ENCODE assay signal across 8 cellular contexts in the genomic region with DNA sequence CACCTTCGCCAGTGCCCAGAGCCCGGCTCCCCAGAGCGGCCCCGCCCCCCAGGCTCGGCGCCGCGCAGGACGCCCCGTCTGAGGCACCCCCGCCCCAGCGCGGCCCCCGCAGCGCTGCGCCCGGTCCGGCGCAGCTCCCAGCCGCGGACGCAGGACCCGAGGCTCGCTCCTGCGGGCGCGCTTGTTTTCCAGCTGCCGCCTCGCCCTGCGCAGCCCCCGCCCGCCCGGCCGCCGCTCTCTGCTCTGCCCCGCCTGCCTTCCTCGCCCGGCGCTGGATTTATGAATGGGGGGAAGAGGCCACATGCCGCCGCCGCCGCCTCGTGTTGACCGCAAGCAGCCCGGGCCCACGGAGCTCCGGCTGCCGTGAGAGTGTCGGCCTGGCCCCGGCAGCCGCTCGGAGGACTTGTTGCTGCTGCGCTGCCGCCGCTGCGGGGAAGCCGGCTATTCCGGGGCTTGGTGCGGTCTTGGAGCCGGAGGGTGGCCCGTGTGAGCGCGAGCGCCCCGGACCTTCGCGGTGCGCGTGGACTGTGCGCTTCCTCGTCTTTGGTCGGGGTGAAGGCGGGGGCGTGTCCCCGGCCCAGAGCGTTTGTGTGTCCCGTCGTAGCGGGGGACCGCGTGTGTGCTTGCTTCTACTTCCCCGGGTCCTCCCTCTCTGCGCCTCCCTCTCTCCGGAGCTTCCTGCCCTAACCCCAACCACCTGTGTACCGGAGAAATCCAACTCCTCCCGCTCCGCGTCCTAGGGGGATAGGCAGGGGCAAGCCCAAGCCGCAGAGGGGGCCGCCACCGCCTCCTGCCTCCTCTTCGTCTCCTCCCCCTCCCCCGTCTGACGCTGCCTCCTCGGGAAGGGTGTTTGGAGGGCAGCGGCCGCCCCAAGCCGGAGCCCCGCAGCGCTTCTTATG. TPM values are rescaled to one million over a fixed set of nuclear protein-coding genes. Genes with fewer than 3 reads are reported as not detected.
DNase-seq lines count a peak whose midpoint lies in the region; ATAC-seq and TF ChIP-seq lines count a peak whose summit lies in the region.

No MANE protein-coding gene starts in this region.

- intact Hi-C loops in ascending aorta (cut with DNase I) = loop anchor here (1.0 to 2.0 kb wide), 3 partner anchors 127 to 196 kb away; partner anchors contain the start of genes LAMTOR5 and SLC16A4

- peak overlapping the region; percentile 89 to 95 (median 92) for H3K4me3 Mint-ChIP-seq in CD4-positive, CD25-positive, alpha-beta regulatory T cell
- peak overlapping the region; percentile 79 to 90 (median 86) for H3K4me3 Mint-ChIP-seq in T-cell

- no peaks in the 10 kb centered on the region for H3K9me3 Mint-ChIP-seq in CD4-positive, CD25-positive, alpha-beta regulatory T cell
- no peaks in the 10 kb centered on the region for H3K9me3 Mint-ChIP-seq in T-cell

- H3K4me1 ChIP-seq in CD4-positive, CD25-positive, alpha-beta regulatory T cell (ENCODE audit: control insufficient read depth, insufficient read depth, low read length, poor library complexity, severe bottlenecking) = peaks cover 37% of the 10 kb centered on the region
- H3K4me1 ChIP-seq in ascending aorta = peaks cover 3 to 21% of the 10 kb centered on the region in 2 donors

- CTCF ChIA-PET in T-cell (lab: Charles Lee) = interaction anchor here in 1 of 2 donors (1.8 to 10.0 kb wide), 2 partner anchors 8 to 105 kb away, joined by 7 to 181 read pairs; no protein-coding TSS in a partner anchor

- TF ChIP-seq CTCF in GM20000 (IDR thresholded peaks at IDR 0.05; ENCODE audit: extremely low read depth, missing control alignments) (no peak), ascending aorta (IDR thresholded peaks at IDR 0.05) (peak in 1 of 3 experiments; percentile 10)

- POLR2A ChIA-PET in T-cell (lab: Charles Lee) = interaction anchor here in 1 of 2 donors (1.0 kb wide), 1 partner anchor 128 kb away, joined by 3 read pairs; the partner anchor contains the start of gene RBM15

- peak overlapping the region; percentile 85 for H3K27ac ChIP-seq in CD4-positive, CD25-positive, alpha-beta regulatory T cell (ENCODE audit: insufficient read depth, low read length, poor library complexity, severe bottlenecking)
- H3K27ac ChIP-seq in ascending aorta = peak overlapping the region; percentile 89 to 95
- peak overlapping the region; percentile 48 to 92 (median 77) for H3K27ac ChIP-seq in skin epidermis

- H3K36me3 ChIP-seq in CD4-positive, CD25-positive, alpha-beta regulatory T cell (ENCODE audit: control insufficient read depth, insufficient read depth, low read length) = no peaks in the 10 kb centered on the region
- no peaks in the 10 kb centered on the region for H3K36me3 ChIP-seq in ascending aorta

- no peaks in the 10 kb centered on the region for H3K36me3 Mint-ChIP-seq in CD4-positive, CD25-positive, alpha-beta regulatory T cell
- H3K36me3 Mint-ChIP-seq in T-cell = no peaks in the 10 kb centered on the region

- no peaks in the 10 kb centered on the region for H3K27me3 Mint-ChIP-seq in CD4-positive, CD25-positive, alpha-beta regulatory T cell
- no peaks in the 10 kb centered on the region for H3K27me3 Mint-ChIP-seq in T-cell

- H3K27ac Mint-ChIP-seq in CD4-positive, CD25-positive, alpha-beta regulatory T cell = peak overlapping the region; percentile 52 to 94 (median 83)
- peak overlapping the region; percentile 73 to 78 for H3K27ac Mint-ChIP-seq in T-cell

- no peak overlapping the region for H3K4me3 ChIP-seq in CD4-positive, CD25-positive, alpha-beta regulatory T cell (ENCODE audit: low read depth, low read length)
- H3K4me3 ChIP-seq in Jurkat, Clone E6-1 (ENCODE audit: low read length) = peak overlapping the region; percentile 64
- H3K4me3 ChIP-seq in ascending aorta (peak overlapping the region; percentile 89 to 96), iPS-11a (ENCODE audit: low read depth, low read length) (peak overlapping the region; percentile 36), skin epidermis (peak overlapping the region; percentile 60 to 90 (median 68))

- no peaks in the 10 kb centered on the region for H3K27me3 ChIP-seq in CD4-positive, CD25-positive, alpha-beta regulatory T cell (ENCODE audit: control insufficient read depth, insufficient read depth, low read length)
- H3K27me3 ChIP-seq in ascending aorta = no peaks in the 10 kb centered on the region

- H3K9me3 ChIP-seq in CD4-positive, CD25-positive, alpha-beta regulatory T cell (ENCODE audit: control insufficient read depth in 2 of 2, low read length in 2 of 2) = no peaks in the 10 kb centered on the region
- no peaks in the 10 kb centered on the region for H3K9me3 ChIP-seq in ascending aorta

- DNase-seq in CD4-positive, CD25-positive, alpha-beta regulatory T cell = peak; percentile 59 to 71 (median 64)
- DNase-seq in GM20000 (ENCODE audit: low spot score) (peak; percentile 68), T-cell (peak; percentile 10 to 61 (median 36)), ascending aorta (ENCODE audit: low spot score in 2 of 2) (peak in 1 of 2 donors; percentile 84), T1000 (lab: John Stamatoyannopoulos, UW) (no peak)
- peak; percentile 46 for DNase-seq in Jurkat, Clone E6-1 (ENCODE audit: low read depth, low spot score)

- ATAC-seq in CD4-positive, CD25-positive, alpha-beta regulatory T cell (ENCODE audit: low read depth in 2 of 2) = peak in 1 of 2 donors; percentile 5
- peak; percentile 8 to 22 (median 18) for ATAC-seq in T-cell (replicated peaks in 1 of 4)

- H3K4me1 Mint-ChIP-seq in CD4-positive, CD25-positive, alpha-beta regulatory T cell = peaks cover 0 to 66% (median 26%) of the 10 kb centered on the region in 4 donors
- peaks cover 58 to 62% (median 60%) of the 10 kb centered on the region in 3 donors for H3K4me1 Mint-ChIP-seq in T-cell

RNA-seq across cellular contexts. Expression of gene KCNC4, which starts 0.7 kb away (rescaled TPM):
- total RNA-seq in CD4-positive, CD25-positive, alpha-beta regulatory T cell = 16.4 TPM
- 1 to 10 TPM in 3 of 4 donors, under 1 TPM in 1; 0.68 to 1.7 (median 1.3) TPM for polyA plus RNA-seq in CD4-positive, CD25-positive, alpha-beta regulatory T cell
- polyA plus RNA-seq in Jurkat, Clone E6-1 (2012; ENCODE audit: insufficient read depth, insufficient read length) = 8.2 TPM
- total RNA-seq in T-cell (10 to 100 TPM; 11.0 to 19.4 (median 15.0) TPM), ascending aorta (8.4 TPM)
